In genomic region chr1:224894915-224895314, GRCh38 we compare ENCODE assay signal across 2 cellular contexts.
TF ChIP-seq lines count a peak whose summit lies in the region.

No MANE protein-coding gene starts in this region.

TF ChIP-seq in IMR-90, 13 proteins besides CTCF, POLR2A, EP300 and RAD21 (continued from another document):
- TF ChIP-seq ELK1 (IDR thresholded peaks at IDR 0.05; ENCODE audit: borderline replicate concordance, low read depth, low read length) (no peak), FOS (IDR thresholded peaks at IDR 0.05; ENCODE audit: low read depth, low read length) (no peak), MXI1 (IDR thresholded peaks at IDR 0.05; ENCODE audit: borderline replicate concordance, low read depth, low read length) (no peak)

TF ChIP-seq in liver, 16 proteins besides CTCF, POLR2A, EP300 and RAD21 (continued from another document):
- no peak for TF ChIP-seq ZBTB33 (IDR thresholded peaks at IDR 0.05)
- no peak for TF ChIP-seq GABPA (IDR thresholded peaks at IDR 0.05 in 1 of 2, conservative IDR thresholded peaks at IDR 0.05 in 1 of 2)
- TF ChIP-seq HNF4G (IDR thresholded peaks at IDR 0.05), result no peak
- no peak for TF ChIP-seq REST (IDR thresholded peaks at IDR 0.05)
